15 cellular contexts compared by ENCODE assay signal in genomic region chr5:118891252-118891651, GRCh38.
A peak's percentile ranks its signal among the peaks of the same experiment; 100 is the strongest.
DNase-seq lines count a peak whose midpoint lies in the region; ATAC-seq lines count a peak whose summit lies in the region.
"Had no signal": no experiment of that assay in that cellular context is flagged by ENCODE, and none has a peak within 500 bp of the region (broad histone marks: within the 10 kb centered on the region; RNA-seq: fewer than 3 reads in every experiment).

No MANE protein-coding gene starts in this region.

- H3K36me3 Mint-ChIP-seq in activated T-helper 17 cell treated with anti-CD3 and anti-CD28 coated beads, Interleukin-2, amount 50 U/mL, for 72 hours (ENCODE audit: low read depth), result no peaks in the 10 kb centered on the region

- ATAC-seq in GM18498 (IDR thresholded peaks at IDR 0.05; ENCODE audit: unreplicated experiment) (peak; percentile 68), HG02884 (IDR thresholded peaks at IDR 0.05; ENCODE audit: unreplicated experiment) (peak; percentile 51), HG03565 (IDR thresholded peaks at IDR 0.05; ENCODE audit: unreplicated experiment) (no peak), GM18502 (IDR thresholded peaks at IDR 0.05; ENCODE audit: poor library complexity, unreplicated experiment) (no peak)
- no peak for ATAC-seq in activated T-helper 17 cell treated with anti-CD3 and anti-CD28 coated beads, Interleukin-2, amount 50 U/mL, for 72 hours (replicated peaks)
- ATAC-seq: foreskin keratinocyte; stimulated activated naive CD8-positive, alpha-beta T cell treated with anti-CD3 and anti-CD28 coated beads, Interleukin-15, amount 100 ng/mL, for 72 hours; T-cell had no signal

- DNase-seq in NCI-H2171 (lab: John Stamatoyannopoulos, UW), result peak; percentile 19
- peak; percentile 1 for DNase-seq in fibroblast of peridontal ligament (ENCODE audit: extremely low read depth)
- DNase-seq in stimulated activated CD4-positive, alpha-beta T cell treated with anti-CD3 and anti-CD28 coated beads, Interleukin-12 subunit alpha, Interleukin-12 subunit beta, amount 100 ng/mL, for 4 hours, result no peak
- DNase-seq: activated CD4-positive, CD25-positive, alpha-beta regulatory T cell; activated naive CD4-positive, alpha-beta T cell treated with Interleukin-2 at 50 U/mL for 16 hours; endodermal cell; foreskin keratinocyte; NCI-H1930; stimulated activated naive CD8-positive, alpha-beta T cell treated with anti-CD3 and anti-CD28 coated beads, Interleukin-15, amount 100 ng/mL, for 72 hours; T-cell had no signal

- no peaks in the 10 kb centered on the region for H3K9me3 Mint-ChIP-seq in activated T-helper 17 cell treated with anti-CD3 and anti-CD28 coated beads, Interleukin-2, amount 50 U/mL, for 72 hours
- H3K9me3 Mint-ChIP-seq: endodermal cell; stimulated activated naive CD8-positive, alpha-beta T cell treated with anti-CD3 and anti-CD28 coated beads, Interleukin-15, amount 100 ng/mL, for 72 hours; T-cell had no signal

- H3K27ac Mint-ChIP-seq in activated T-helper 17 cell treated with anti-CD3 and anti-CD28 coated beads, Interleukin-2, amount 50 U/mL, for 72 hours, result no peak overlapping the region
- H3K27ac Mint-ChIP-seq: endodermal cell; stimulated activated naive CD8-positive, alpha-beta T cell treated with anti-CD3 and anti-CD28 coated beads, Interleukin-15, amount 100 ng/mL, for 72 hours; T-cell had no signal

- no peak overlapping the region for H3K4me3 Mint-ChIP-seq in activated T-helper 17 cell treated with anti-CD3 and anti-CD28 coated beads, Interleukin-2, amount 50 U/mL, for 72 hours
- H3K4me3 Mint-ChIP-seq: endodermal cell; stimulated activated naive CD8-positive, alpha-beta T cell treated with anti-CD3 and anti-CD28 coated beads, Interleukin-15, amount 100 ng/mL, for 72 hours; T-cell had no signal

- no peaks in the 10 kb centered on the region for H3K27me3 Mint-ChIP-seq in activated T-helper 17 cell treated with anti-CD3 and anti-CD28 coated beads, Interleukin-2, amount 50 U/mL, for 72 hours
- H3K27me3 Mint-ChIP-seq: stimulated activated naive CD8-positive, alpha-beta T cell treated with anti-CD3 and anti-CD28 coated beads, Interleukin-15, amount 100 ng/mL, for 72 hours; T-cell had no signal

- H3K4me1 Mint-ChIP-seq in activated T-helper 17 cell treated with anti-CD3 and anti-CD28 coated beads, Interleukin-2, amount 50 U/mL, for 72 hours, result no peaks in the 10 kb centered on the region
- H3K4me1 Mint-ChIP-seq: stimulated activated naive CD8-positive, alpha-beta T cell treated with anti-CD3 and anti-CD28 coated beads, Interleukin-15, amount 100 ng/mL, for 72 hours had no signal

Comparison
In these comparisons a context has a peak if more than half of its experiments do, and no peak if none do; other contexts are left out.
1. ATAC-seq: peak in GM18498 (single experiment) and HG02884 (single experiment); none in HG03565 (single experiment), GM18502 (single experiment) and activated T-helper 17 cell treated with anti-CD3 and anti-CD28 coated beads, Interleukin-2, amount 50 U/mL, for 72 hours (single experiment).